1 cellular context compared by ENCODE assay signal in the genomic region with DNA sequence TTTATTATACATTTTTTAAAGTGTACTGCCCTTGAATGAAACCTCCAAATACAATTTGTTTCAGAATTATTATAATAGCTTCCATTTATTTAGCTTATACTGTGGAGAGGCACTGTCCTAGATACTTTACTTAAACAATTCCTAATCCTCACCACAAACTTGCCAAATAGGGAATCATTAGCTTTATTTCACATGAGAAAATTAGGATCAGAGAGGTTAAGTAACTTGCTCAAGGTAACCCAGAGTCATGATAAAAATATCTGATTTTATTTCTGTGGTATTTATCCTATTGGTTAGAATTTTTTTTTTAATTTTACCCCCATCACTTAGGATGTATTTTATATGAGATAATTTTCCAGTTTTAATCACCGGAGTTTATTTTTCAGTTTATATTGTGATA.
TF ChIP-seq lines count a peak whose summit lies in the region.

No MANE protein-coding gene starts in this region.

TF ChIP-seq in K562, 482 proteins besides CTCF, POLR2A, EP300 and RAD21 (continued from another document and continues in another):
- TF ChIP-seq, protein P1, sequence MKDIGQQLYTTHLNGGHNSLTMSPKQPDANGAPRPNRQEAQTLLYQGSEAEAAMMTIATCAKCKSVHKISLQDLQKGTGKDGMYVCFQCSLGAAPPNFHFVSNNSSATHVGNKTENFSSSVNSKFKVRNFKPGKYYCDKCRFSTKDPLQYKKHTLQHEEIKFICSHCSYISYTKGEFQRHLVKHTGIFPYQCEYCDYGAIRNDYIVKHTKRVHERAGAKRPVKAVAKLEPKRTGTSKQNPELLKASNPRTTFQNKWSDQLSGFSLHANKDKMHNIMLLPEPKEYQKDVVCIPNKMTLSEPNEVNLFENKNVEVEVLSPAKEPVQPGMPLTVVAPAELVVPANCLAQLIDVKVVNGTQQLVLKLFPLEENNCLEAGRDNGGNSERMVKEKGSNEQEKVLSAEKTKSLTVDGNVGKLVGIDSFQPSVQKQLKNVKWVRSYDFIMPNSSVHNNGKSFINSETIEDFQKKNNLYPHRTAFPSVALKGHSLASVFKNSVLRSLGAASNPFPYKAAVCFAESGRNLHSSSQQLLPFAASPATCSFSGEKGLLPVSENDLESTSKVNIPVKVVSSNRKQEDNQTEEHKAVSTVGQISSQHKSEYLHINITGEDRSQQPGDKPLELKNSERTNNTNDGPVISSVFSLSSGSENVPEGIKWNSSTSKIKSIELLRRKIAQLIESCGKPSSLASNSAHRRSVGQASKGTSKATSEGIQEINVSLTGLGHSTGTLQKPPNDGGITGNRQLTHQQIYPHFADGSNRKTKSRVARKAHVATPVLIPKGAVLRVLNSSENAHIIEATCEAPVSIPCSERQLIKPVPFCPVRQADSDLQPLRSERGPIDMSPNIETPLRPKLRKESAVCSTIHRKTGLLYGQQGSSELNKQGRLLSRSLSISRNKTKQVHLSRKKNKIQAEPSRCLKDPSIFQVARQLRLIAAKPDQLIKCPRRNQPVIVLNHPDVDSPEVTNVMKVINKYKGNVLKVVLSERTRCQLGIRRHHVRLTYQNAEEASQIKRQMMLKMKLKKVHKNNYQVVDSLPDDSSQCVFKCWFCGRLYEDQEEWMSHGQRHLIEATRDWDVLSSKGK (CRISPR knock-in tag; IDR thresholded peaks at IDR 0.05) = no peak
- TF ChIP-seq RBBP5 (IDR thresholded peaks at IDR 0.05; ENCODE audit: borderline replicate concordance, insufficient read depth, low read length, poor library complexity, severe bottlenecking) = no peak
- no peak for TF ChIP-seq SIN3A (IDR thresholded peaks at IDR 0.05; ENCODE audit: borderline replicate concordance in 2 of 2, control insufficient read depth in 1 of 2, low read depth in 2 of 2, low read length in 2 of 2)
- no peak for TF ChIP-seq TBL1XR1 (IDR thresholded peaks at IDR 0.05; ENCODE audit: low read length in 2 of 2)
- no peak for TF ChIP-seq TAF1 (IDR thresholded peaks at IDR 0.05; ENCODE audit: control insufficient read depth, extremely low read depth, insufficient read depth, low read length, severe bottlenecking)
- TF ChIP-seq KDM1A (IDR thresholded peaks at IDR 0.05) = peak; percentile 60 to 73
- no peak for TF ChIP-seq TAL1 (IDR thresholded peaks at IDR 0.05)
- TF ChIP-seq BCOR (IDR thresholded peaks at IDR 0.05) = peak; percentile 97
- TF ChIP-seq GABPA (tag; conservative IDR thresholded peaks at IDR 0.05; ENCODE audit: low read depth) = no peak
- TF ChIP-seq ZNF324 (CRISPR knock-in tag; IDR thresholded peaks at IDR 0.05) = no peak
- no peak for TF ChIP-seq PTTG1 (tag; IDR thresholded peaks at IDR 0.05; ENCODE audit: low read depth)
- no peak for TF ChIP-seq EGR1 (conservative IDR thresholded peaks at IDR 0.05)
- TF ChIP-seq KAT2B (IDR thresholded peaks at IDR 0.05; ENCODE audit: low read depth, low read length) = no peak
- TF ChIP-seq, protein P2, sequence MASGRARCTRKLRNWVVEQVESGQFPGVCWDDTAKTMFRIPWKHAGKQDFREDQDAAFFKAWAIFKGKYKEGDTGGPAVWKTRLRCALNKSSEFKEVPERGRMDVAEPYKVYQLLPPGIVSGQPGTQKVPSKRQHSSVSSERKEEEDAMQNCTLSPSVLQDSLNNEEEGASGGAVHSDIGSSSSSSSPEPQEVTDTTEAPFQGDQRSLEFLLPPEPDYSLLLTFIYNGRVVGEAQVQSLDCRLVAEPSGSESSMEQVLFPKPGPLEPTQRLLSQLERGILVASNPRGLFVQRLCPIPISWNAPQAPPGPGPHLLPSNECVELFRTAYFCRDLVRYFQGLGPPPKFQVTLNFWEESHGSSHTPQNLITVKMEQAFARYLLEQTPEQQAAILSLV (tag; IDR thresholded peaks at IDR 0.05) = no peak
- TF ChIP-seq, protein P3, sequence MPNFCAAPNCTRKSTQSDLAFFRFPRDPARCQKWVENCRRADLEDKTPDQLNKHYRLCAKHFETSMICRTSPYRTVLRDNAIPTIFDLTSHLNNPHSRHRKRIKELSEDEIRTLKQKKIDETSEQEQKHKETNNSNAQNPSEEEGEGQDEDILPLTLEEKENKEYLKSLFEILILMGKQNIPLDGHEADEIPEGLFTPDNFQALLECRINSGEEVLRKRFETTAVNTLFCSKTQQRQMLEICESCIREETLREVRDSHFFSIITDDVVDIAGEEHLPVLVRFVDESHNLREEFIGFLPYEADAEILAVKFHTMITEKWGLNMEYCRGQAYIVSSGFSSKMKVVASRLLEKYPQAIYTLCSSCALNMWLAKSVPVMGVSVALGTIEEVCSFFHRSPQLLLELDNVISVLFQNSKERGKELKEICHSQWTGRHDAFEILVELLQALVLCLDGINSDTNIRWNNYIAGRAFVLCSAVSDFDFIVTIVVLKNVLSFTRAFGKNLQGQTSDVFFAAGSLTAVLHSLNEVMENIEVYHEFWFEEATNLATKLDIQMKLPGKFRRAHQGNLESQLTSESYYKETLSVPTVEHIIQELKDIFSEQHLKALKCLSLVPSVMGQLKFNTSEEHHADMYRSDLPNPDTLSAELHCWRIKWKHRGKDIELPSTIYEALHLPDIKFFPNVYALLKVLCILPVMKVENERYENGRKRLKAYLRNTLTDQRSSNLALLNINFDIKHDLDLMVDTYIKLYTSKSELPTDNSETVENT (CRISPR knock-in tag; IDR thresholded peaks at IDR 0.05) = no peak
- TF ChIP-seq, protein P4, sequence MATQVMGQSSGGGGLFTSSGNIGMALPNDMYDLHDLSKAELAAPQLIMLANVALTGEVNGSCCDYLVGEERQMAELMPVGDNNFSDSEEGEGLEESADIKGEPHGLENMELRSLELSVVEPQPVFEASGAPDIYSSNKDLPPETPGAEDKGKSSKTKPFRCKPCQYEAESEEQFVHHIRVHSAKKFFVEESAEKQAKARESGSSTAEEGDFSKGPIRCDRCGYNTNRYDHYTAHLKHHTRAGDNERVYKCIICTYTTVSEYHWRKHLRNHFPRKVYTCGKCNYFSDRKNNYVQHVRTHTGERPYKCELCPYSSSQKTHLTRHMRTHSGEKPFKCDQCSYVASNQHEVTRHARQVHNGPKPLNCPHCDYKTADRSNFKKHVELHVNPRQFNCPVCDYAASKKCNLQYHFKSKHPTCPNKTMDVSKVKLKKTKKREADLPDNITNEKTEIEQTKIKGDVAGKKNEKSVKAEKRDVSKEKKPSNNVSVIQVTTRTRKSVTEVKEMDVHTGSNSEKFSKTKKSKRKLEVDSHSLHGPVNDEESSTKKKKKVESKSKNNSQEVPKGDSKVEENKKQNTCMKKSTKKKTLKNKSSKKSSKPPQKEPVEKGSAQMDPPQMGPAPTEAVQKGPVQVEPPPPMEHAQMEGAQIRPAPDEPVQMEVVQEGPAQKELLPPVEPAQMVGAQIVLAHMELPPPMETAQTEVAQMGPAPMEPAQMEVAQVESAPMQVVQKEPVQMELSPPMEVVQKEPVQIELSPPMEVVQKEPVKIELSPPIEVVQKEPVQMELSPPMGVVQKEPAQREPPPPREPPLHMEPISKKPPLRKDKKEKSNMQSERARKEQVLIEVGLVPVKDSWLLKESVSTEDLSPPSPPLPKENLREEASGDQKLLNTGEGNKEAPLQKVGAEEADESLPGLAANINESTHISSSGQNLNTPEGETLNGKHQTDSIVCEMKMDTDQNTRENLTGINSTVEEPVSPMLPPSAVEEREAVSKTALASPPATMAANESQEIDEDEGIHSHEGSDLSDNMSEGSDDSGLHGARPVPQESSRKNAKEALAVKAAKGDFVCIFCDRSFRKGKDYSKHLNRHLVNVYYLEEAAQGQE (CRISPR knock-in tag; IDR thresholded peaks at IDR 0.05; ENCODE audit: low read depth) = no peak
- TF ChIP-seq HMG20B (CRISPR knock-in tag; IDR thresholded peaks at IDR 0.05) = no peak
- peak; percentile 89; the same call in 1 of the 2 replicates for TF ChIP-seq SMARCA5 (IDR thresholded peaks at IDR 0.05)
- TF ChIP-seq POLR2AphosphoS5 (IDR thresholded peaks at IDR 0.05; ENCODE audit: control insufficient read depth, insufficient read depth, low read depth, low read length) = no peak
- TF ChIP-seq ZNF143 (CRISPR knock-in tag; IDR thresholded peaks at IDR 0.05) = no peak
- TF ChIP-seq, protein P5, sequence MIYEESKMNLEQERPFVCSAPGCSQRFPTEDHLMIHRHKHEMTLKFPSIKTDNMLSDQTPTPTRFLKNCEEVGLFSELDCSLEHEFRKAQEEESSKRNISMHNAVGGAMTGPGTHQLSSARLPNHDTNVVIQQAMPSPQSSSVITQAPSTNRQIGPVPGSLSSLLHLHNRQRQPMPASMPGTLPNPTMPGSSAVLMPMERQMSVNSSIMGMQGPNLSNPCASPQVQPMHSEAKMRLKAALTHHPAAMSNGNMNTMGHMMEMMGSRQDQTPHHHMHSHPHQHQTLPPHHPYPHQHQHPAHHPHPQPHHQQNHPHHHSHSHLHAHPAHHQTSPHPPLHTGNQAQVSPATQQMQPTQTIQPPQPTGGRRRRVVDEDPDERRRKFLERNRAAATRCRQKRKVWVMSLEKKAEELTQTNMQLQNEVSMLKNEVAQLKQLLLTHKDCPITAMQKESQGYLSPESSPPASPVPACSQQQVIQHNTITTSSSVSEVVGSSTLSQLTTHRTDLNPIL (CRISPR knock-in tag; IDR thresholded peaks at IDR 0.05) = no peak
- TF ChIP-seq ZFP36 (IDR thresholded peaks at IDR 0.05; ENCODE audit: low read depth, low read length, partially characterized antibody) = peak; percentile 86
- no peak for TF ChIP-seq GATAD2A (IDR thresholded peaks at IDR 0.05)
- no peak for TF ChIP-seq SREBF2 (CRISPR knock-in tag; IDR thresholded peaks at IDR 0.05)
- TF ChIP-seq FOXA1 (IDR thresholded peaks at IDR 0.05; ENCODE audit: borderline replicate concordance) = no peak
- peak; percentile 92 for TF ChIP-seq ADNP (tag; IDR thresholded peaks at IDR 0.05)
- TF ChIP-seq RCOR1 (IDR thresholded peaks at IDR 0.05; ENCODE audit: borderline replicate concordance in 1 of 2, low read depth in 2 of 2, low read length in 2 of 2) = peak in 1 of 2 experiments; percentile 61; a peak in 2 of 4 replicates
- no peak for TF ChIP-seq POLR2H (tag; IDR thresholded peaks at IDR 0.05; ENCODE audit: low read depth)
- TF ChIP-seq NR2C1 (IDR thresholded peaks at IDR 0.05) = no peak
- no peak for TF ChIP-seq NR2C1 (tag; IDR thresholded peaks at IDR 0.05)
- peak; percentile 16; the same call in 1 of the 2 replicates for TF ChIP-seq RAD51 (IDR thresholded peaks at IDR 0.05; ENCODE audit: borderline replicate concordance, low read depth)
- TF ChIP-seq, protein P6, sequence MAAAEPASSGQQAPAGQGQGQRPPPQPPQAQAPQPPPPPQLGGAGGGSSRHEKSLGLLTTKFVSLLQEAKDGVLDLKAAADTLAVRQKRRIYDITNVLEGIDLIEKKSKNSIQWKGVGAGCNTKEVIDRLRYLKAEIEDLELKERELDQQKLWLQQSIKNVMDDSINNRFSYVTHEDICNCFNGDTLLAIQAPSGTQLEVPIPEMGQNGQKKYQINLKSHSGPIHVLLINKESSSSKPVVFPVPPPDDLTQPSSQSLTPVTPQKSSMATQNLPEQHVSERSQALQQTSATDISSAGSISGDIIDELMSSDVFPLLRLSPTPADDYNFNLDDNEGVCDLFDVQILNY (CRISPR knock-in tag; IDR thresholded peaks at IDR 0.05) = no peak
- no peak for TF ChIP-seq U2AF1 (optimal IDR thresholded peaks at IDR 0.05; ENCODE audit: low read depth, low read length)
- TF ChIP-seq, protein P7, sequence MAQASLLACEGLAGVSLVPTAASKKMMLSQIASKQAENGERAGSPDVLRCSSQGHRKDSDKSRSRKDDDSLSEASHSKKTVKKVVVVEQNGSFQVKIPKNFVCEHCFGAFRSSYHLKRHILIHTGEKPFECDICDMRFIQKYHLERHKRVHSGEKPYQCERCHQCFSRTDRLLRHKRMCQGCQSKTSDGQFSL (CRISPR knock-in tag; IDR thresholded peaks at IDR 0.05) = no peak
- TF ChIP-seq, protein P7 (tag; IDR thresholded peaks at IDR 0.05) = no peak
- TF ChIP-seq, protein P8, sequence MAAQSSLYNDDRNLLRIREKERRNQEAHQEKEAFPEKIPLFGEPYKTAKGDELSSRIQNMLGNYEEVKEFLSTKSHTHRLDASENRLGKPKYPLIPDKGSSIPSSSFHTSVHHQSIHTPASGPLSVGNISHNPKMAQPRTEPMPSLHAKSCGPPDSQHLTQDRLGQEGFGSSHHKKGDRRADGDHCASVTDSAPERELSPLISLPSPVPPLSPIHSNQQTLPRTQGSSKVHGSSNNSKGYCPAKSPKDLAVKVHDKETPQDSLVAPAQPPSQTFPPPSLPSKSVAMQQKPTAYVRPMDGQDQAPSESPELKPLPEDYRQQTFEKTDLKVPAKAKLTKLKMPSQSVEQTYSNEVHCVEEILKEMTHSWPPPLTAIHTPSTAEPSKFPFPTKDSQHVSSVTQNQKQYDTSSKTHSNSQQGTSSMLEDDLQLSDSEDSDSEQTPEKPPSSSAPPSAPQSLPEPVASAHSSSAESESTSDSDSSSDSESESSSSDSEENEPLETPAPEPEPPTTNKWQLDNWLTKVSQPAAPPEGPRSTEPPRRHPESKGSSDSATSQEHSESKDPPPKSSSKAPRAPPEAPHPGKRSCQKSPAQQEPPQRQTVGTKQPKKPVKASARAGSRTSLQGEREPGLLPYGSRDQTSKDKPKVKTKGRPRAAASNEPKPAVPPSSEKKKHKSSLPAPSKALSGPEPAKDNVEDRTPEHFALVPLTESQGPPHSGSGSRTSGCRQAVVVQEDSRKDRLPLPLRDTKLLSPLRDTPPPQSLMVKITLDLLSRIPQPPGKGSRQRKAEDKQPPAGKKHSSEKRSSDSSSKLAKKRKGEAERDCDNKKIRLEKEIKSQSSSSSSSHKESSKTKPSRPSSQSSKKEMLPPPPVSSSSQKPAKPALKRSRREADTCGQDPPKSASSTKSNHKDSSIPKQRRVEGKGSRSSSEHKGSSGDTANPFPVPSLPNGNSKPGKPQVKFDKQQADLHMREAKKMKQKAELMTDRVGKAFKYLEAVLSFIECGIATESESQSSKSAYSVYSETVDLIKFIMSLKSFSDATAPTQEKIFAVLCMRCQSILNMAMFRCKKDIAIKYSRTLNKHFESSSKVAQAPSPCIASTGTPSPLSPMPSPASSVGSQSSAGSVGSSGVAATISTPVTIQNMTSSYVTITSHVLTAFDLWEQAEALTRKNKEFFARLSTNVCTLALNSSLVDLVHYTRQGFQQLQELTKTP (IDR thresholded peaks at IDR 0.05; ENCODE audit: low read depth in 1 of 2, partially characterized antibody in 2 of 2) = no peak
- TF ChIP-seq NFYB (IDR thresholded peaks at IDR 0.05; ENCODE audit: extremely low read depth, insufficient read length) = no peak
- no peak for TF ChIP-seq MCM3 (IDR thresholded peaks at IDR 0.05)
- no peak for TF ChIP-seq ZNF133 (CRISPR knock-in tag; IDR thresholded peaks at IDR 0.05)
- TF ChIP-seq, protein P9, sequence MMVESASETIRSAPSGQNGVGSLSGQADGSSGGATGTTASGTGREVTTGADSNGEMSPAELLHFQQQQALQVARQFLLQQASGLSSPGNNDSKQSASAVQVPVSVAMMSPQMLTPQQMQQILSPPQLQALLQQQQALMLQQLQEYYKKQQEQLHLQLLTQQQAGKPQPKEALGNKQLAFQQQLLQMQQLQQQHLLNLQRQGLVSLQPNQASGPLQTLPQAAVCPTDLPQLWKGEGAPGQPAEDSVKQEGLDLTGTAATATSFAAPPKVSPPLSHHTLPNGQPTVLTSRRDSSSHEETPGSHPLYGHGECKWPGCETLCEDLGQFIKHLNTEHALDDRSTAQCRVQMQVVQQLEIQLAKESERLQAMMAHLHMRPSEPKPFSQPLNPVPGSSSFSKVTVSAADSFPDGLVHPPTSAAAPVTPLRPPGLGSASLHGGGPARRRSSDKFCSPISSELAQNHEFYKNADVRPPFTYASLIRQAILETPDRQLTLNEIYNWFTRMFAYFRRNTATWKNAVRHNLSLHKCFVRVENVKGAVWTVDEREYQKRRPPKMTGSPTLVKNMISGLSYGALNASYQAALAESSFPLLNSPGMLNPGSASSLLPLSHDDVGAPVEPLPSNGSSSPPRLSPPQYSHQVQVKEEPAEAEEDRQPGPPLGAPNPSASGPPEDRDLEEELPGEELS (CRISPR knock-in tag; IDR thresholded peaks at IDR 0.05; ENCODE audit: borderline replicate concordance) = no peak
- no peak for TF ChIP-seq DPF2 (IDR thresholded peaks at IDR 0.05)
- no peak for TF ChIP-seq ZFP1 (CRISPR knock-in tag; IDR thresholded peaks at IDR 0.05)
- no peak for TF ChIP-seq RB1 (IDR thresholded peaks at IDR 0.05; ENCODE audit: low read depth)
- TF ChIP-seq LEF1 (IDR thresholded peaks at IDR 0.05) = no peak
